2 cellular contexts compared by ENCODE assay signal in genomic region chr4:153082322-153083301, GRCh38.
TF ChIP-seq lines count a peak whose summit lies in the region.

No MANE protein-coding gene starts in this region.

TF ChIP-seq in SK-N-SH, 30 proteins besides CTCF, POLR2A, EP300 and RAD21 (continued from another document):
- TF ChIP-seq PBX3 (IDR thresholded peaks at IDR 0.05) (no peak), USF1 (IDR thresholded peaks at IDR 0.05; ENCODE audit: borderline replicate concordance, low read depth) (no peak), SMC3 (IDR thresholded peaks at IDR 0.05; ENCODE audit: low read depth, low read length) (no peak)
TF ChIP-seq in SK-N-SH: peak in this region for 0.

TF ChIP-seq in SK-N-SH treated with all-trans-retinoic acid at 6 μM for 48 hours, 23 proteins besides CTCF, POLR2A, EP300 and RAD21 (continued from another document):
- TF ChIP-seq POU6F1 (CRISPR knock-in tag; IDR thresholded peaks at IDR 0.05; ENCODE audit: borderline replicate concordance, low read depth) (no peak), CREB5 (CRISPR knock-in tag; IDR thresholded peaks at IDR 0.05; ENCODE audit: low read depth) (no peak), ARNTL (CRISPR knock-in tag; IDR thresholded peaks at IDR 0.05; ENCODE audit: borderline replicate concordance, low read depth) (no peak), RARB (CRISPR knock-in tag; IDR thresholded peaks at IDR 0.05) (no peak), ESRRG (CRISPR knock-in tag; IDR thresholded peaks at IDR 0.05) (no peak), PATZ1 (CRISPR knock-in tag; IDR thresholded peaks at IDR 0.05; ENCODE audit: borderline replicate concordance) (no peak), ISL1 (CRISPR knock-in tag; IDR thresholded peaks at IDR 0.05) (no peak), TOX (CRISPR knock-in tag; IDR thresholded peaks at IDR 0.05; ENCODE audit: borderline replicate concordance) (no peak), ZNF70 (CRISPR knock-in tag; IDR thresholded peaks at IDR 0.05) (no peak), OSR1 (CRISPR knock-in tag; IDR thresholded peaks at IDR 0.05) (no peak)
